In genomic region chr17:17149520-17150449, GRCh38 we compare ENCODE assay signal across 1 cellular context.
TF ChIP-seq lines count a peak whose summit lies in the region.

No MANE protein-coding gene starts in this region.

TF ChIP-seq in A549, 52 proteins besides CTCF, POLR2A, EP300 and RAD21 (continued from another document):
- no peak for TF ChIP-seq SREBF2 (IDR thresholded peaks at IDR 0.05)
